ENCODE assay signal across 9 cellular contexts in the genomic region with DNA sequence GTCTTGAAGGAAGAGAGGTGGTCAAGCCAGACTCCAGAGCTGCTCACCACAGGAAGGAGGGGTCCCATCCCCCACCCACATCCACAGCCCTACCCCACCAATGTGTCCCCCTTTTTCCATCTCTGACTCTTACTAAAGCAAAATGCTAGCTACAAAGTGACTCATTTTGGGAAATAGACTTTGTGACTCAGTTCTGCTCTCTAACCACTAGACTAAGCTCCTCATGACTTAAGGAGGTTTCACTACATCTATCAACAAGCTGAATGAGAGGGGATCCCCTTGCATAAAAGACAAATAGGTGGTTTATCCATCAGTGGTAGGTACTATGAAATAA. TPM values are rescaled to one million over a fixed set of nuclear protein-coding genes. Genes with fewer than 3 reads are reported as not detected.
DNase-seq lines count a peak whose midpoint lies in the region; ATAC-seq, FAIRE-seq and TF ChIP-seq lines count a peak whose summit lies in the region.
"Had no signal": no experiment of that assay in that cellular context is flagged by ENCODE, and none has a peak within 500 bp of the region (broad histone marks: within the 10 kb centered on the region; RNA-seq: fewer than 3 reads in every experiment).

No MANE protein-coding gene starts in this region.

- TF ChIP-seq CTCF in brain microvascular endothelial cell (IDR thresholded peaks at IDR 0.05; ENCODE audit: low read depth, low read length, missing control alignments) (no peak), hepatocyte (IDR thresholded peaks at IDR 0.05; ENCODE audit: poor library complexity) (no peak)

- ATAC-seq in GM21367 (IDR thresholded peaks at IDR 0.05; ENCODE audit: unreplicated experiment): peak; percentile 94
- peak; percentile 93 for ATAC-seq in HG03439 (IDR thresholded peaks at IDR 0.05; ENCODE audit: unreplicated experiment)

- H3K4me3 ChIP-seq in brain microvascular endothelial cell (ENCODE audit: low read depth, low read length): no peak overlapping the region
- no peak overlapping the region for H3K4me3 ChIP-seq in hepatocyte

- H3K27me3 ChIP-seq in brain microvascular endothelial cell (replicated peaks) (no peaks in the 10 kb centered on the region), hepatocyte (no peaks in the 10 kb centered on the region)

- no peak overlapping the region for H3K4me2 ChIP-seq in hepatocyte

- FAIRE-seq in GM12892 (lab: Jason Lieb, UNC): peak; percentile 78
- FAIRE-seq: H1 had no signal

- H3K79me2 ChIP-seq in hepatocyte: no peaks in the 10 kb centered on the region

- no peak for TF ChIP-seq POLR2A in GM12892 (IDR thresholded peaks at IDR 0.05; ENCODE audit: low read depth, low read length)

- H3K4me1 ChIP-seq in hepatocyte (ENCODE audit: insufficient read depth): no peaks in the 10 kb centered on the region

- H3K27ac ChIP-seq in brain microvascular endothelial cell: peak overlapping the region; percentile 41
- H3K27ac ChIP-seq in hepatocyte: no peak overlapping the region

- H3K36me3 ChIP-seq in brain microvascular endothelial cell (replicated peaks) (no peaks in the 10 kb centered on the region), hepatocyte (replicated peaks; ENCODE audit: insufficient read depth, low read depth) (no peaks in the 10 kb centered on the region)

- in situ Hi-C loops in brain microvascular endothelial cell (cut with HindIII; ENCODE audit: low pct_ligation_motif_present, low sequenced_read_pairs): no loop called here

- no peak for DNase-seq in GM12892 (ENCODE audit: insufficient read length)
- peak; percentile 25 for DNase-seq in brain microvascular endothelial cell
- DNase-seq in hepatocyte (ENCODE audit: low spot score): no peak
- no peak for DNase-seq in ureter (ENCODE audit: low spot score)
- DNase-seq in NCI-H2196 (lab: John Stamatoyannopoulos, UW; ENCODE audit: unreplicated experiment): no peak
- DNase-seq in OCI-M1 (lab: John Stamatoyannopoulos, UW): no peak

- no peak overlapping the region for H2AFZ ChIP-seq in hepatocyte

- no peaks in the 10 kb centered on the region for H3K9me3 ChIP-seq in hepatocyte (ENCODE audit: low read depth)

- H4K20me1 ChIP-seq in hepatocyte (ENCODE audit: insufficient read depth, poor library complexity, severe bottlenecking): no peaks in the 10 kb centered on the region

- no peaks in the 10 kb centered on the region for H3K9me2 ChIP-seq in hepatocyte (replicated peaks; ENCODE audit: insufficient read depth)

RNA-seq across cellular contexts. Expression of gene ADRB2, which starts 35.1 kb away (rescaled TPM):
- not detected for polyA plus RNA-seq in GM12892 (2012; ENCODE audit: missing spikeins)
- total RNA-seq in hepatocyte (0.60 and 0.63 TPM in 2 replicates), ureter (5.7 TPM)
- 1.1 and 1.8 TPM in 2 replicates for polyA plus RNA-seq in hepatocyte
